Comparison of ENCODE assay signal across 14 cellular contexts in genomic region chr7:108824840-108825540, GRCh38.
A peak's percentile ranks its signal among the peaks of the same experiment; 100 is the strongest.
DNase-seq lines count a peak whose midpoint lies in the region; ATAC-seq and TF ChIP-seq lines count a peak whose summit lies in the region.
"Had no signal": no experiment of that assay in that cellular context is flagged by ENCODE, and none has a peak within 500 bp of the region (broad histone marks: within the 10 kb centered on the region; RNA-seq: fewer than 3 reads in every experiment).

No MANE protein-coding gene starts in this region.

- TF ChIP-seq CTCF in epithelial cell of esophagus (IDR thresholded peaks at IDR 0.05; ENCODE audit: insufficient read depth, low read depth, low read length, missing control alignments) (no peak), left lung (IDR thresholded peaks at IDR 0.05) (no peak), RWPE1 (conservative IDR thresholded peaks at IDR 0.05; ENCODE audit: low read depth) (no peak)
- TF ChIP-seq CTCF in CD4-positive, alpha-beta T cell (IDR thresholded peaks at IDR 0.05): no peak

- POLR2A ChIA-PET in CD4-positive, alpha-beta T cell (lab: Charles Lee): no interaction called here
- POLR2A ChIA-PET in RWPE1 (lab: Yijun Ruan, JAX; ENCODE audit: low non-redundant PET): no interaction called here

- H3K36me3 ChIP-seq in left lung: no peaks in the 10 kb centered on the region

- H3K27me3 ChIP-seq in left lung: no peaks in the 10 kb centered on the region
- H3K27me3 ChIP-seq in CD4-positive, alpha-beta T cell (ENCODE audit: control insufficient read depth, insufficient read depth, low read length): no peaks in the 10 kb centered on the region

- H3K36me3 Mint-ChIP-seq in CD4-positive, alpha-beta T cell (ENCODE audit: low read depth): no peaks in the 10 kb centered on the region

- CTCF ChIA-PET in CD4-positive, alpha-beta T cell (lab: Charles Lee): no interaction called here
- CTCF ChIA-PET in RWPE1 (lab: Yijun Ruan, JAX): no interaction called here

- H3K27ac ChIP-seq in left lung (no peak overlapping the region), RWPE1 (no peak overlapping the region)
- no peak overlapping the region for H3K27ac ChIP-seq in CD4-positive, alpha-beta T cell (ENCODE audit: low read depth, low read length)

- H3K4me3 ChIP-seq in epithelial cell of esophagus (ENCODE audit: low read length) (no peak overlapping the region), left lung (no peak overlapping the region)

- no peaks in the 10 kb centered on the region for H3K9me3 ChIP-seq in left lung
- no peaks in the 10 kb centered on the region for H3K9me3 ChIP-seq in CD4-positive, alpha-beta T cell (ENCODE audit: control insufficient read depth, low read length)

- intact Hi-C loops in left lung (cut with DNase I): no loop called here
- intact Hi-C loops in CD4-positive, alpha-beta T cell (cut with DNase I, micrococcal nuclease): no loop called here

- H3K4me3 Mint-ChIP-seq in CD4-positive, alpha-beta T cell: no peak overlapping the region
- H3K4me3 Mint-ChIP-seq: stimulated activated naive CD8-positive, alpha-beta T cell treated with anti-CD3 and anti-CD28 coated beads, Interleukin-15, amount 100 ng/mL, for 72 hours had no signal

- ATAC-seq in left lung: peak; percentile 62
- no peak for ATAC-seq in CD4-positive, alpha-beta T cell (ENCODE audit: poor library complexity)
- ATAC-seq: stimulated activated naive CD8-positive, alpha-beta T cell treated with anti-CD3 and anti-CD28 coated beads, Interleukin-15, amount 100 ng/mL, for 72 hours had no signal

- H3K4me1 Mint-ChIP-seq in CD4-positive, alpha-beta T cell (ENCODE audit: low read depth): no peaks in the 10 kb centered on the region
- H3K4me1 Mint-ChIP-seq: stimulated activated naive CD8-positive, alpha-beta T cell treated with anti-CD3 and anti-CD28 coated beads, Interleukin-15, amount 100 ng/mL, for 72 hours had no signal

- no peaks in the 10 kb centered on the region for H3K27me3 Mint-ChIP-seq in CD4-positive, alpha-beta T cell
- H3K27me3 Mint-ChIP-seq: stimulated activated naive CD8-positive, alpha-beta T cell treated with anti-CD3 and anti-CD28 coated beads, Interleukin-15, amount 100 ng/mL, for 72 hours had no signal

- peak; percentile 37 for DNase-seq in AG08395 (ENCODE audit: low spot score)
- peak; percentile 33 to 58 for DNase-seq in NCI-H446 (lab: John Stamatoyannopoulos, UW)
- DNase-seq in epithelial cell of esophagus (ENCODE audit: low read depth): peak; percentile 24
- no peak for DNase-seq in left lung
- DNase-seq in CD4-positive, alpha-beta T cell: no peak
- DNase-seq in RPMI8226: no peak
- no peak for DNase-seq in RWPE1 (ENCODE audit: low spot score)
- no peak for DNase-seq in DMS153 (lab: John Stamatoyannopoulos, UW)
- DNase-seq: activated CD4-positive, alpha-beta T cell treated with anti-CD3 and anti-CD28 coated beads for 48 hours; activated gamma-delta T cell; effector CD8-positive, alpha-beta T cell; NCI-H510A treated with DMSO at 0.1 percent for 48 hours; stimulated activated CD4-positive, alpha-beta T cell treated with anti-CD3 and anti-CD28 coated beads, Interleukin-2, amount 100 ng/mL, for 24 hours; stimulated activated naive CD8-positive, alpha-beta T cell treated with anti-CD3 and anti-CD28 coated beads, Interleukin-15, amount 100 ng/mL, for 72 hours had no signal

- H3K27ac Mint-ChIP-seq in CD4-positive, alpha-beta T cell: no peak overlapping the region
- H3K27ac Mint-ChIP-seq: stimulated activated naive CD8-positive, alpha-beta T cell treated with anti-CD3 and anti-CD28 coated beads, Interleukin-15, amount 100 ng/mL, for 72 hours had no signal

- no peaks in the 10 kb centered on the region for H3K4me1 ChIP-seq in left lung

- peaks cover 2% of the 10 kb centered on the region for H3K9me3 Mint-ChIP-seq in CD4-positive, alpha-beta T cell

Comparison
In these comparisons a context has a peak if more than half of its experiments do, and no peak if none do; other contexts are left out.
1. DNase-seq: peak in AG08395 (single experiment), NCI-H446 (2 of 2) and epithelial cell of esophagus (single experiment); none in left lung (0 of 2), CD4-positive, alpha-beta T cell (0 of 10), RPMI8226 (single experiment), RWPE1 (single experiment) and DMS153 (single experiment).